In the genomic region with DNA sequence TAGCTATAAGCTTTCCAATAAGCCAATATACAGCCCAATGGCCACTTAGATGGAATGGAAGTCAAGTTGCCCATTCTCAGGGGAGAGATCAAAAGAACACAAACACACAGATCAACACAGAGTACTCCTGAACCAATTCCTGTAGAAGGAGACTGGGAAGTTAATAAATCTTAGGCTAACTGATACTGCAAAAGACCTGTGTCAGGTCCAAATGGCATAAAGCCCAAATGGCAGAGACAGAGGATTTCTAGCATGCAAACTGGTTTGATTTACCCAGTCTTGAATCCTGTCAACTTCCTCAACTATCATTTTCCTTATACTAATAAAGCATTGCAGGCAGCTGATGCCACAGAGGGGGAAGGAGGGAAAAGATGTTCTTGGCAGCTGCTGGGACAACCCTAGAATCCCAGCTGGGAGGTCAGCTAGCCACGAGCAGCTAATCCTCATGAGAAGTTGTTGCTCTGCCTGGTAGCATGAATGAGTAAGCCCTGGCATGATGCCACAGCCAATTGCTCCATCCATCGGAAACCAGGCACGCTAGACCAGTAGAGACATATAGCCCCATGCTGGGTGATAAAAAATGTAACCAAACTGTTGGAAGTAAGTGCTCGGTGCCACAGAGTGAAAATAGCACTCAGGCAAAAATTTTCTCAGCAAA, we compare ENCODE assay signal across 10 cellular contexts. TPM values are rescaled to one million over a fixed set of nuclear protein-coding genes. Genes with fewer than 3 reads are reported as not detected.
DNase-seq lines count a peak whose midpoint lies in the region; ATAC-seq, FAIRE-seq and TF ChIP-seq lines count a peak whose summit lies in the region.
"Had no signal": no experiment of that assay in that cellular context is flagged by ENCODE, and none has a peak within 500 bp of the region (broad histone marks: within the 10 kb centered on the region; RNA-seq: fewer than 3 reads in every experiment).

No MANE protein-coding gene starts in this region.

- whole genome bisulfite sequencing in small intestine, 3 donors: 10 to 33% (median 31%) methylated on average over 4 of the region's 4 CpGs

- H3K27ac ChIP-seq in small intestine (ENCODE audit: low read depth in 1 of 2, low read length in 1 of 2): peak overlapping the region in 1 of 2 donors; percentile 70

- TF ChIP-seq POLR2A in H54 (IDR thresholded peaks at IDR 0.05; ENCODE audit: low read depth, low read length): no peak

- TF ChIP-seq CTCF in astrocyte of the spinal cord (IDR thresholded peaks at IDR 0.05; ENCODE audit: low read depth, low read length) (no peak), GM13977 (IDR thresholded peaks at IDR 0.05; ENCODE audit: extremely low read depth, insufficient read depth, missing control alignments) (no peak)

- FAIRE-seq in H54 (lab: Jason Lieb, UNC) (peak; percentile 64), small intestine (lab: Jason Lieb, UNC) (no peak)

- H3K36me3 ChIP-seq in small intestine (ENCODE audit: control insufficient read depth in 2 of 2, insufficient read depth in 2 of 2, low read length in 2 of 2): no peaks in the 10 kb centered on the region

- in situ Hi-C loops in astrocyte of the spinal cord (cut with HindIII; ENCODE audit: low sequenced_read_pairs): no loop called here
- in situ Hi-C loops in GM13977 (cut with MboI; ENCODE audit: low pct_unique_long_range_greater_than_20kb, low sequenced_read_pairs, unreplicated experiment): no loop called here

- DNase-seq in H54 (ENCODE audit: insufficient read length, low spot score) (peak; percentile 63), astrocyte of the spinal cord (ENCODE audit: low read depth, low spot score) (peak; percentile 43), hypothalamus (lab: John Stamatoyannopoulos, UW) (peak in 26 of 51 donors; percentile 3 to 56 (median 25)), small intestine (peak; percentile 45), GM13977 (ENCODE audit: low spot score) (no peak)
- DNase-seq in stimulated activated CD4-positive, alpha-beta T cell treated with anti-CD3 and anti-CD28 coated beads, Interleukin-2, amount 100 ng/mL, for 24 hours: no peak
- DNase-seq: effector memory CD8-positive, alpha-beta T cell; NCI-H226 had no signal

- ATAC-seq in HG03280 (IDR thresholded peaks at IDR 0.05; ENCODE audit: unreplicated experiment): no peak
- no peak for ATAC-seq in GM18909 (IDR thresholded peaks at IDR 0.05; ENCODE audit: poor library complexity, unreplicated experiment)

- H3K27me3 ChIP-seq in small intestine (ENCODE audit: control insufficient read depth in 2 of 2, insufficient read depth in 2 of 2, low read length in 2 of 2): no peaks in the 10 kb centered on the region

- H3K9me3 ChIP-seq in small intestine (ENCODE audit: control insufficient read depth, low read depth): no peaks in the 10 kb centered on the region

- no peaks in the 10 kb centered on the region for H3K4me1 ChIP-seq in small intestine (ENCODE audit: control insufficient read depth in 2 of 2, insufficient read depth in 1 of 2, low read depth in 1 of 2, low read length in 1 of 2)

- no peak overlapping the region for H3K4me3 ChIP-seq in astrocyte of the spinal cord (ENCODE audit: low read depth, low read length)
- no peak overlapping the region for H3K4me3 ChIP-seq in small intestine (ENCODE audit: low read depth in 1 of 2, low read length in 2 of 2)

RNA-seq across cellular contexts. Expression of a gene that starts 26.2 kb away (rescaled TPM):
- 10 to 100 TPM; 13.4 to 24.9 (median 16.8) TPM for polyA plus RNA-seq in small intestine

RNA-seq across cellular contexts. Expression of a gene that starts 30.4 kb away (rescaled TPM):
- polyA plus RNA-seq in small intestine: 10 to 100 TPM in 2 of 3 donors, 1 to 10 TPM in 1; 8.1 to 44.2 (median 18.1) TPM

RNA-seq across cellular contexts. Expression of a gene that starts 31.0 kb away (rescaled TPM):
- not detected for polyA plus RNA-seq in small intestine

RNA-seq across cellular contexts. Expression of a gene that starts 53.5 kb away (rescaled TPM):
- polyA plus RNA-seq in small intestine: not detected

Comparison
In these comparisons a context has a peak if more than half of its experiments do, and no peak if none do; other contexts are left out.
1. DNase-seq: peak in H54 (single experiment), astrocyte of the spinal cord (single experiment), hypothalamus (26 of 51) and small intestine (single experiment); none in GM13977 (single experiment) and stimulated activated CD4-positive, alpha-beta T cell treated with anti-CD3 and anti-CD28 coated beads, Interleukin-2, amount 100 ng/mL, for 24 hours (0 of 2).